17 cellular contexts compared by ENCODE assay signal in the genomic region with DNA sequence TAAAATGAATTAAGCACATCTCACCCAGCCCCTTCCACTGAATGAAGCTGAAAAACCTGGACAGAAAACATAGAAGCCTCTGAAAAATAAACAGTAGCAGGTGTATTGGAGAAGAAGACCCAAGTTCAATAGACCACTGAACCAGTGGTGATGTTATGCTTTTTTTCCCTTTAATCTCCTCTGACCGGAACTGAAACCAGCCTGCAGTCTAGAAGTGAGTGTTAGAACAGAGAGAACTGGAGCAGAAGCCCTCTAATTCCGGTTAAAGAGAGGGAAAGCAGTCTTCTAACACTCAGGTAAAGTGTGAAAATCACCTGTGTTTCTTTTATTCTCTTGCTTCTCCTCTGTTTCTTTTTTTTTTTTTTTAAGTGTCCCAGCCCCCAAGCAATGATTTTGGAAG.
"Had no signal": no experiment of that assay in that cellular context is flagged by ENCODE, and none has a peak within 500 bp of the region (broad histone marks: within the 10 kb centered on the region; RNA-seq: fewer than 3 reads in every experiment).

No MANE protein-coding gene starts in this region.

- H3K9me3 ChIP-seq: breast epithelium, left ventricle myocardium inferior, mucosa of descending colon, upper lobe of right lung had no signal

- H3K4me3 ChIP-seq: adrenal gland, breast epithelium, coronary artery, left ventricle myocardium inferior, mucosa of descending colon, upper lobe of right lung had no signal

- ATAC-seq: activated CD4-positive, CD25-positive, alpha-beta regulatory T cell treated with anti-CD3 and anti-CD28 coated beads, Interleukin-2, amount 50 U/mL, for 24 hours; activated naive CD4-positive, alpha-beta T cell treated with anti-CD3 and anti-CD28 coated beads, Interleukin-2, amount 50 U/mL, for 72 hours; foreskin keratinocyte; mucosa of descending colon; upper lobe of right lung had no signal

- DNase-seq: activated CD4-positive, alpha-beta T cell treated with anti-CD3 and anti-CD28 coated beads, Interleukin-2, amount 10 ng/mL, durations not matched to agents 7 days and 5 days; activated CD8-positive, alpha-beta memory T cell treated with anti-CD3 and anti-CD28 coated beads for 24 hours; activated CD8-positive, alpha-beta memory T cell treated with anti-CD3 and anti-CD28 coated beads, Interleukin-2, amount 50 U/mL, for 48 hours; activated gamma-delta T cell treated with Interleukin-2 at 50 U/mL for 16 hours; adrenal gland; foreskin keratinocyte; left ventricle myocardium inferior; mammary epithelial cell; mucosa of descending colon; naive B cell; stimulated activated naive CD4-positive, alpha-beta T cell; T1000; upper lobe of right lung had no signal

- H3K27ac ChIP-seq: adrenal gland, breast epithelium, coronary artery, foreskin keratinocyte, left ventricle myocardium inferior, upper lobe of right lung had no signal

- H3K36me3 ChIP-seq: adrenal gland, breast epithelium, left ventricle myocardium inferior, upper lobe of right lung had no signal

- H3K4me1 ChIP-seq: adrenal gland, breast epithelium, foreskin keratinocyte, left ventricle myocardium inferior, upper lobe of right lung had no signal

- H3K27me3 ChIP-seq: adrenal gland, breast epithelium had no signal
